9 cellular contexts compared by ENCODE assay signal in the genomic region with DNA sequence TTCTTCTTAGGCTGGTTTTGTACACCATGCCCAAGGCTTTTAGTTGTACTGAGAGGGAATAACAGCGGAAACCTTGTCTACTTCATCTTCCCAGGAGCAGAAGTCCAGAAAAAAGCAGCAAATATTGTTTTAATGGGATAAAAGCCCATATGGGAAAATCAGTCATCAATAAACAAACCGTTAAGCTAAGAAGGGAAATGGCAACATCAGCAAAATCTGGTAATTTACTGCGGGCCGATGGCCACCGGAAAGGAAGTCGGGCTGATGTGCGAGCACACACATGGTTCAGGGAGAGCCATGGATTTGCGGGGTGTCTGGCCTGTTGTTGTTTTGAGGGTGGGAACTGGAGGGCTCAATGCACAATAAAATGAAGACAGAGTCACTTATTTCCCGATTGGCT.
"Had no signal": no experiment of that assay in that cellular context is flagged by ENCODE, and none has a peak within 500 bp of the region (broad histone marks: within the 10 kb centered on the region; RNA-seq: fewer than 3 reads in every experiment).

No MANE protein-coding gene starts in this region.

- H3K27ac ChIP-seq: GM23248, HL-60 had no signal

- H3K36me3 Mint-ChIP-seq: IgD-negative memory B cell had no signal

- H3K4me3 ChIP-seq: GM23248, HAP-1 had no signal

- H3K27ac Mint-ChIP-seq: HFFc6, IgD-negative memory B cell had no signal

- DNase-seq: GM23248, HFFc6, KG1 had no signal

- FAIRE-seq: H1, H54 had no signal

- ATAC-seq: HCT116 had no signal

- H3K4me1 ChIP-seq: HAP-1 had no signal

- H3K9ac ChIP-seq: GM23248 had no signal

- H3K9me3 ChIP-seq: HAP-1 had no signal

- H3K4me3 Mint-ChIP-seq: HFFc6, IgD-negative memory B cell had no signal

- H3K36me3 ChIP-seq: HAP-1 had no signal

- H3K27me3 Mint-ChIP-seq: IgD-negative memory B cell had no signal

- H2AFZ ChIP-seq: GM23248 had no signal
